Comparison of ENCODE assay signal across 13 cellular contexts in the genomic region with DNA sequence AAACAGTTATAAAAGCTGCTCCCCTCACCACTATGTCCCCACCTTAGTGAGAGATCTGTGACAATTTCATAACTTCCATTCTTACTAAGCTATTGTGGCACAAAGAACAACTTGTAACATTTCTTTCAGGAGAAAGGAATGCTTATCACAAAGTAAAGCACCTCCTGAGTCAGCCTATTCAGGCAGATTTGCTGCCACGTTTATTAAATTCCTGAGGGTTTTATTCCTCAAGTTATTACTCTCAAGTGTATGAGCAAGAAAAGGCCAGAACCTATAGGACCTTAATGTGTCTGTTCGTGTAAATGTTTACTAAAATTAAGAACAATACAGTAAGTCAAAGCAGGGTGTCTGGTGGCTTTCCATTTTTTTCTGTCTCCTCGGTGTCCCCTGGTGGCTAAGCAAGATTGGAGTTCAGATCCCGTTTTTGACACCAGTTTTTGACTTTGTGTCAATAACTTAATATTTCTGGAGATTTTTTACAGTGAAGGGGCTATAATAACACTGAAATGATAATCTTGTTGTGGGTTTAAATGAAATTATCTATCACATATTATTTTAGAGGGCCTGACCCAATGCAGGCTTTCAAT.
DNase-seq lines count a peak whose midpoint lies in the region; ATAC-seq and TF ChIP-seq lines count a peak whose summit lies in the region.
"Had no signal": no experiment of that assay in that cellular context is flagged by ENCODE, and none has a peak within 500 bp of the region (broad histone marks: within the 10 kb centered on the region; RNA-seq: fewer than 3 reads in every experiment).

No MANE protein-coding gene starts in this region.

- no peak overlapping the region for H2BK15ac ChIP-seq in neuronal stem cell (ENCODE audit: low read length)

- DNase-seq in NCI-H524 (lab: John Stamatoyannopoulos, UW) (peak; percentile 7 to 56), NCI-H524 treated with DMSO at 0.1 percent for 48 hours (lab: John Stamatoyannopoulos, UW) (no peak), NCI-H226 (peak; percentile 54), neuronal stem cell (ENCODE audit: low spot score) (no peak), medulla oblongata (ENCODE audit: extremely low spot score) (no peak), HuH-7 (ENCODE audit: low spot score) (no peak)
- DNase-seq: activated CD4-positive, alpha-beta T cell treated with anti-CD3 and anti-CD28 coated beads, Interleukin-2, amount 10 ng/mL, durations not matched to agents 7 days and 5 days; activated gamma-delta T cell treated with Interleukin-2 at 50 U/mL for 16 hours; dorsolateral prefrontal cortex; NCI-H1048 had no signal

- H3K23ac ChIP-seq in neuronal stem cell (ENCODE audit: low read depth, low read length, poor library complexity), result no peak overlapping the region

- no peak overlapping the region for H3K4me2 ChIP-seq in neuronal stem cell (ENCODE audit: insufficient read depth, low read length, poor library complexity, severe bottlenecking)

- H2AFZ ChIP-seq in neuronal stem cell (ENCODE audit: low read length), result peak overlapping the region; percentile 66

- no peak overlapping the region for H3K27ac ChIP-seq in neuronal stem cell (replicated peaks; ENCODE audit: low read length)
- H3K27ac ChIP-seq: dorsolateral prefrontal cortex had no signal

- no peak overlapping the region for H3K4ac ChIP-seq in neuronal stem cell (ENCODE audit: low read length)

- no peaks in the 10 kb centered on the region for H3K9me3 ChIP-seq in neuronal stem cell (replicated peaks in 1 of 2; ENCODE audit: control insufficient read depth in 2 of 2, insufficient read depth in 1 of 2, low read depth in 1 of 2, low read length in 2 of 2)

- no peaks in the 10 kb centered on the region for H3K36me3 ChIP-seq in neuronal stem cell (replicated peaks in 1 of 2; ENCODE audit: control insufficient read depth in 2 of 2, insufficient read depth in 2 of 2, low read length in 2 of 2)

- no peak overlapping the region for H2BK120ac ChIP-seq in neuronal stem cell (ENCODE audit: low read depth, low read length)

- H3K36me3 Mint-ChIP-seq in brain, result no peaks in the 10 kb centered on the region

- H3K18ac ChIP-seq in neuronal stem cell (ENCODE audit: low read length), result no peak overlapping the region

- no peak overlapping the region for H3K4me3 ChIP-seq in neuronal stem cell (ENCODE audit: low read length in 2 of 2)
- H3K4me3 ChIP-seq: dorsolateral prefrontal cortex had no signal

- no peak overlapping the region for H3K9ac ChIP-seq in neuronal stem cell (ENCODE audit: low read depth, low read length, poor library complexity)

- H4K91ac ChIP-seq in neuronal stem cell (ENCODE audit: low read depth, low read length, poor library complexity), result no peak overlapping the region

- H3K9me3 Mint-ChIP-seq in brain, result no peaks in the 10 kb centered on the region
- H3K9me3 Mint-ChIP-seq: activated CD4-positive, alpha-beta T cell treated with anti-CD3 and anti-CD28 coated beads, Interleukin-2, amount 10 ng/mL, durations not matched to agents 7 days and 5 days had no signal

- H2BK5ac ChIP-seq in neuronal stem cell (ENCODE audit: low read length), result no peak overlapping the region

- no peak overlapping the region for H3K14ac ChIP-seq in neuronal stem cell (ENCODE audit: low read length)

- no peaks in the 10 kb centered on the region for H3K27me3 ChIP-seq in neuronal stem cell (ENCODE audit: control insufficient read depth in 3 of 3, insufficient read depth in 3 of 3, low read depth in 1 of 3, low read length in 3 of 3)
- H3K27me3 ChIP-seq: dorsolateral prefrontal cortex had no signal

- no peak for ATAC-seq in GM18907 (IDR thresholded peaks at IDR 0.05; ENCODE audit: unreplicated experiment)

- H3K27me3 Mint-ChIP-seq in brain, result no peaks in the 10 kb centered on the region
- H3K27me3 Mint-ChIP-seq: activated CD4-positive, alpha-beta T cell treated with anti-CD3 and anti-CD28 coated beads, Interleukin-2, amount 10 ng/mL, durations not matched to agents 7 days and 5 days; B cell had no signal

- H3K79me1 ChIP-seq in neuronal stem cell (ENCODE audit: low read depth, low read length), result no peaks in the 10 kb centered on the region

- H2BK12ac ChIP-seq in neuronal stem cell (ENCODE audit: low read length), result no peak overlapping the region

- H3K4me3 Mint-ChIP-seq in brain, result no peak overlapping the region
- H3K4me3 Mint-ChIP-seq: activated CD4-positive, alpha-beta T cell treated with anti-CD3 and anti-CD28 coated beads, Interleukin-2, amount 10 ng/mL, durations not matched to agents 7 days and 5 days; B cell had no signal

- no peak overlapping the region for H4K8ac ChIP-seq in neuronal stem cell (ENCODE audit: low read depth, low read length)

- H2AK5ac ChIP-seq in neuronal stem cell (ENCODE audit: low read depth, low read length), result no peak overlapping the region

- H3K27ac Mint-ChIP-seq in brain, result no peak overlapping the region
- H3K27ac Mint-ChIP-seq: activated CD4-positive, alpha-beta T cell treated with anti-CD3 and anti-CD28 coated beads, Interleukin-2, amount 10 ng/mL, durations not matched to agents 7 days and 5 days; B cell had no signal

- no peaks in the 10 kb centered on the region for H3K4me1 Mint-ChIP-seq in brain
- H3K4me1 Mint-ChIP-seq: activated CD4-positive, alpha-beta T cell treated with anti-CD3 and anti-CD28 coated beads, Interleukin-2, amount 10 ng/mL, durations not matched to agents 7 days and 5 days; B cell had no signal

- no peaks in the 10 kb centered on the region for H3K4me1 ChIP-seq in neuronal stem cell (ENCODE audit: control insufficient read depth in 2 of 2, insufficient read depth in 1 of 2, low read depth in 1 of 2, low read length in 2 of 2)

- TF ChIP-seq CTCF in brain (conservative IDR thresholded peaks at IDR 0.05), result peak; percentile 44 to 57

- no CpG with 5 or more reads among the region's 4 CpGs for WGBS in neuronal stem cell (ENCODE audit: extremely low coverage in 2 of 2, insufficient read length in 2 of 2, insufficient replicate concordance in 1 of 2), 2 donors

Comparison
In these comparisons a context has a peak if more than half of its experiments do, and no peak if none do; other contexts are left out.
1. DNase-seq: peak in NCI-H524 (2 of 2) and NCI-H226 (single experiment); none in NCI-H524 treated with DMSO at 0.1 percent for 48 hours (single experiment), neuronal stem cell (single experiment), medulla oblongata (single experiment) and HuH-7 (single experiment).